ENCODE assay signal across 1 cellular context in the genomic region with DNA sequence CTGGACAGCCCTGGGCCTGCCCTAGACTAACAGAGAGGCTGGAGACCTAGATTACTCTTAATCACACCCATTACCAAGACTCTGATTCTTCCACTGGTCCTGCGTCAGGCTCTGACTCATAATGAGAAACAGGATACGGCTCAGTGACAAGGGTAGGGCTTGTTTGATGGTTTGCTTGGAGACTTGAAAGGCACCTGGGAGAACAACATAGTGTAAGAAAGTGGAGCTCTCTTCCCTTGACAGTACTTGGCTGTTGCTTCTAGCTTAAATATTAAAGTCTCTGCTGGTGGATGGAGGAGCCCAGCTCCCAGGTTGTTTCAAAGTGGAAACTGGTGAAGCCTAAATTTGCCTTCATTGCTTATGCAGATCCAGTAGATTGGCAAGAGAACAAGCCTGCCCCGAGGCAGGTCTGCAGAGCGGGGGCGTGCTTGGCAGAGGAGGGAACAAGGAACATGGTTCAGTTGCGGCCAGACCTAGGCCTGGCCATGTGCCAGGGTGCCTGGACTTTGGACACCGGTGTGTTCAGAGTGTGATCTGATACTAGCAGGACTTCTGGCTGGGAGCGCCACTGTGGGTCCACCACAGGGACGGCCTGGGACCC.
TF ChIP-seq lines count a peak whose summit lies in the region.

No MANE protein-coding gene starts in this region.

TF ChIP-seq in SK-N-SH, 30 proteins besides CTCF, POLR2A, EP300 and RAD21 (continued from another document):
- TF ChIP-seq, protein P1, sequence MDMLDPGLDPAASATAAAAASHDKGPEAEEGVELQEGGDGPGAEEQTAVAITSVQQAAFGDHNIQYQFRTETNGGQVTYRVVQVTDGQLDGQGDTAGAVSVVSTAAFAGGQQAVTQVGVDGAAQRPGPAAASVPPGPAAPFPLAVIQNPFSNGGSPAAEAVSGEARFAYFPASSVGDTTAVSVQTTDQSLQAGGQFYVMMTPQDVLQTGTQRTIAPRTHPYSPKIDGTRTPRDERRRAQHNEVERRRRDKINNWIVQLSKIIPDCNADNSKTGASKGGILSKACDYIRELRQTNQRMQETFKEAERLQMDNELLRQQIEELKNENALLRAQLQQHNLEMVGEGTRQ (IDR thresholded peaks at IDR 0.05; ENCODE audit: borderline replicate concordance, low read depth, low read length): no peak
